Comparison of ENCODE assay signal across 27 cellular contexts in the genomic region with DNA sequence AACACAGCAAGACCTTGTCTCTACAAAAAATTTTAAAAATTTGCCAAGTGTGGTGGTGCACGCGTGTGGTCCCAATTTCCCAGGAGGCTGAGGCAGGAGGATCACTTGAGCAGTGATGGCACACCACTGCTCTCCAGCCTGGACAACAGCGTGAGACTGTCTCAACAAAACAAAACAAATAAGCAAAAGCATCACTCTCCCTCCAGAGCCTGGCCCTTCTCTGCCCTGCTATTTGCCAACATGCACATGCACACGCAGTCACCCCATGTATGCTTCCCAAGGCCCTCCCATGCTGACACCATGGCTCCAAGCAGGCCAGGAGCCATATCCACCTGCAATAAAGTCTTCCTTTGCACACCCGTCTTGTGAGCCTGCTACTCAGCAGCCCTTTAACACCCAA. TPM values are rescaled to one million over a fixed set of nuclear protein-coding genes. Genes with fewer than 3 reads are reported as not detected.
A peak's percentile ranks its signal among the peaks of the same experiment; 100 is the strongest.
DNase-seq lines count a peak whose midpoint lies in the region; ATAC-seq and TF ChIP-seq lines count a peak whose summit lies in the region.
"Had no signal": no experiment of that assay in that cellular context is flagged by ENCODE, and none has a peak within 500 bp of the region (broad histone marks: within the 10 kb centered on the region; RNA-seq: fewer than 3 reads in every experiment).

No MANE protein-coding gene starts in this region.

- no peaks in the 10 kb centered on the region for H4K20me1 ChIP-seq in HCT116 (ENCODE audit: insufficient read depth)

- H3K4me1 Mint-ChIP-seq in CD4-positive, alpha-beta memory T cell = peaks cover 13 to 41% (median 26%) of the 10 kb centered on the region in 4 donors
- peaks cover 32 to 36% of the 10 kb centered on the region in 2 donors for H3K4me1 Mint-ChIP-seq in natural killer cell

- H3K9me2 ChIP-seq in HCT116 (ENCODE audit: insufficient read depth) = no peaks in the 10 kb centered on the region

- in situ Hi-C loops in KBM-7 (cut with MboI; ENCODE audit: low pct_unique_long_range_greater_than_20kb, low sequenced_read_pairs) = no loop called here

- H3K27me3 ChIP-seq in CD4-positive, alpha-beta memory T cell (ENCODE audit: insufficient read depth, low read length) = no peaks in the 10 kb centered on the region
- H3K27me3 ChIP-seq in HCT116 (ENCODE audit: insufficient read depth, low read length) = no peaks in the 10 kb centered on the region
- H3K27me3 ChIP-seq: esophagus muscularis mucosa, foreskin keratinocyte, testis had no signal

- TF ChIP-seq CTCF in HCT116 (IDR thresholded peaks at IDR 0.05 in 2 of 3, conservative IDR thresholded peaks at IDR 0.05 in 1 of 3; ENCODE audit: borderline replicate concordance in 1 of 3, insufficient read depth in 1 of 3, low read depth in 2 of 3, low read length in 2 of 3) (no peak), VCaP (conservative IDR thresholded peaks at IDR 0.05) (no peak), natural killer cell (IDR thresholded peaks at IDR 0.05) (no peak)

- TF ChIP-seq POLR2A in HCT116 (IDR thresholded peaks at IDR 0.05; ENCODE audit: borderline replicate concordance, extremely low read depth, insufficient read depth, insufficient read length) = no peak

- intact Hi-C loops in CD4-positive, alpha-beta memory T cell (cut with micrococcal nuclease) = loop anchor here (5.0 kb wide), 2 partner anchors 232 to 243 kb away; a partner anchor contains a TSS
- intact Hi-C loops in HCT116 (cut with micrococcal nuclease) (no loop called here), natural killer cell (cut with micrococcal nuclease) (no loop called here)

- H3K9ac ChIP-seq in HCT116 (ENCODE audit: low read length) = no peak overlapping the region
- H3K9ac ChIP-seq: KMS-11 had no signal

- BruUV-seq in HCT116 (replicated peaks; lab: Mats Ljungman, UMichigan) = no TSS peak

- peaks cover 30% of the 10 kb centered on the region for H3K4me1 ChIP-seq in CD4-positive, alpha-beta memory T cell (ENCODE audit: insufficient read depth, low read length)
- peaks cover 11 to 19% of the 10 kb centered on the region in 2 experiments; a peak in 3 of 4 replicates for H3K4me1 ChIP-seq in HCT116 (ENCODE audit: control insufficient read depth in 1 of 2, insufficient read depth in 2 of 2, low read length in 2 of 2)
- H3K4me1 ChIP-seq: foreskin keratinocyte had no signal

- H3K27ac Mint-ChIP-seq in CD4-positive, alpha-beta memory T cell = peak overlapping the region in 5 of 7 donors; percentile 4 to 98 (median 39)
- H3K27ac Mint-ChIP-seq in natural killer cell = peak overlapping the region; percentile 97 to 100

- no peaks in the 10 kb centered on the region for H3K9me3 ChIP-seq in CD4-positive, alpha-beta memory T cell (ENCODE audit: control insufficient read depth in 1 of 2, low read length in 2 of 2)
- no peaks in the 10 kb centered on the region for H3K9me3 ChIP-seq in HCT116 (ENCODE audit: control insufficient read depth in 1 of 2, insufficient read depth in 1 of 2, low read depth in 1 of 2, low read length in 2 of 2)
- H3K9me3 ChIP-seq: esophagus muscularis mucosa, testis had no signal

- peaks cover 0 to 4% (median 0%) of the 10 kb centered on the region in 8 donors for H3K9me3 Mint-ChIP-seq in CD4-positive, alpha-beta memory T cell
- no peaks in the 10 kb centered on the region for H3K9me3 Mint-ChIP-seq in natural killer cell
- H3K9me3 Mint-ChIP-seq: activated B cell treated with CpG ODN at 0.5 μM for 24 hours had no signal

- peaks cover 0 to 21% of the 10 kb centered on the region in 2 donors for H3K36me3 Mint-ChIP-seq in CD4-positive, alpha-beta memory T cell
- H3K36me3 Mint-ChIP-seq in natural killer cell = no peaks in the 10 kb centered on the region

- no peaks in the 10 kb centered on the region for H3K27me3 Mint-ChIP-seq in CD4-positive, alpha-beta memory T cell
- no peaks in the 10 kb centered on the region for H3K27me3 Mint-ChIP-seq in natural killer cell (ENCODE audit: low read depth in 2 of 2)
- H3K27me3 Mint-ChIP-seq: activated B cell treated with CpG ODN at 0.5 μM for 24 hours had no signal

- H3K4me3 Mint-ChIP-seq in CD4-positive, alpha-beta memory T cell = no peak overlapping the region
- H3K4me3 Mint-ChIP-seq in natural killer cell = no peak overlapping the region

- TF ChIP-seq RAD21 in HCT116 (IDR thresholded peaks at IDR 0.05; ENCODE audit: low read depth) = no peak

- H3K4me3 ChIP-seq in CD4-positive, alpha-beta memory T cell (ENCODE audit: low read length in 2 of 2) = no peak overlapping the region
- peak overlapping the region in 1 of 2 experiments; percentile 99; a peak in 1 of 4 replicates for H3K4me3 ChIP-seq in HCT116 (replicated peaks in 1 of 2; ENCODE audit: low read depth in 1 of 2, low read length in 2 of 2)
- H3K4me3 ChIP-seq: esophagus muscularis mucosa, lung, testis had no signal

- CTCF ChIA-PET in CD4-positive, alpha-beta memory T cell (lab: Charles Lee; ENCODE audit: partially characterized antibody) = no interaction called here
- CTCF ChIA-PET in HCT116 (lab: Charles Lee) = no interaction called here

- no peaks in the 10 kb centered on the region for H3K36me3 ChIP-seq in CD4-positive, alpha-beta memory T cell (ENCODE audit: insufficient read depth, low read length)
- H3K36me3 ChIP-seq in HCT116 (ENCODE audit: control insufficient read depth in 1 of 2, insufficient read depth in 2 of 2, low read length in 2 of 2) = no peaks in the 10 kb centered on the region

- no peak overlapping the region for H3K27ac ChIP-seq in CD4-positive, alpha-beta memory T cell (ENCODE audit: low read depth, low read length)
- H3K27ac ChIP-seq in HCT116 (ENCODE audit: low read depth, low read length) (no peak overlapping the region), VCaP (peak overlapping the region; percentile 98)
- H3K27ac ChIP-seq: foreskin keratinocyte, KMS-11, testis had no signal

- ATAC-seq in HCT116 = no peak
- ATAC-seq in natural killer cell = no peak
- ATAC-seq in GM18519 (IDR thresholded peaks at IDR 0.05; ENCODE audit: low FRiP score, unreplicated experiment) = no peak
- ATAC-seq: foreskin keratinocyte, Right ventricle myocardium inferior had no signal

- DNase-seq in CD4-positive, alpha-beta memory T cell = no peak
- DNase-seq in HCT116 (ENCODE audit: low read depth, low spot score) (no peak), natural killer cell (no peak), NCI-H1092 (lab: John Stamatoyannopoulos, UW) (no peak), KBM-7 (no peak)
- DNase-seq: activated B cell treated with CpG ODN at 0.5 μM for 24 hours; activated CD8-positive, alpha-beta memory T cell treated with anti-CD3 and anti-CD28 coated beads, Interleukin-2, amount 50 U/mL, for 48 hours; activated naive CD4-positive, alpha-beta T cell treated with anti-CD3 and anti-CD28 coated beads, Interleukin-2, amount 50 U/mL, for 16 hours; amniotic stem cell; cortex of kidney; DMS153; foreskin keratinocyte; GDM1; H7; NCI-H146; NCI-H446 treated with DMSO at 0.1 percent for 48 hours; NCI-H82; occipital lobe; stimulated activated naive CD4-positive, alpha-beta T cell treated with Interleukin-2 at 50 U/mL for 16 hours; T1000; testis had no signal

- POLR2A ChIA-PET in CD4-positive, alpha-beta memory T cell (lab: Charles Lee; ENCODE audit: partially characterized antibody) = interaction anchor here (0.6 kb wide), 1 partner anchor 117 kb away, joined by 3 read pairs; a partner anchor contains a TSS
- POLR2A ChIA-PET in HCT116 (lab: Charles Lee) = no interaction called here

- H2AFZ ChIP-seq in HCT116 (ENCODE audit: low read depth, low read length, poor library complexity, severe bottlenecking) = no peak overlapping the region

- H3K79me2 ChIP-seq in HCT116 (ENCODE audit: insufficient read depth, low read length) = peaks cover 45% of the 10 kb centered on the region

- RAD21 ChIA-PET in HCT116 (lab: Charles Lee; ENCODE audit: low non-redundant PET in 1 of 2, low total read pairs in 2 of 2, uncharacterized antibody in 2 of 2, unreplicated experiment in 2 of 2) = no interaction called here

- peak overlapping the region; percentile 74 for H3K4me2 ChIP-seq in HCT116 (ENCODE audit: low read length)

TF ChIP-seq in HCT116, 20 proteins besides CTCF, POLR2A, EP300 and RAD21:
- TF ChIP-seq SIN3A (IDR thresholded peaks at IDR 0.05; ENCODE audit: low read depth) (no peak), EZH2 (IDR thresholded peaks at IDR 0.05) (no peak), CEBPB (IDR thresholded peaks at IDR 0.05; ENCODE audit: low read depth) (no peak)
- TF ChIP-seq, protein P1, sequence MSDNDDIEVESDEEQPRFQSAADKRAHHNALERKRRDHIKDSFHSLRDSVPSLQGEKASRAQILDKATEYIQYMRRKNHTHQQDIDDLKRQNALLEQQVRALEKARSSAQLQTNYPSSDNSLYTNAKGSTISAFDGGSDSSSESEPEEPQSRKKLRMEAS (IDR thresholded peaks at IDR 0.05) = no peak
- TF ChIP-seq, protein P2, sequence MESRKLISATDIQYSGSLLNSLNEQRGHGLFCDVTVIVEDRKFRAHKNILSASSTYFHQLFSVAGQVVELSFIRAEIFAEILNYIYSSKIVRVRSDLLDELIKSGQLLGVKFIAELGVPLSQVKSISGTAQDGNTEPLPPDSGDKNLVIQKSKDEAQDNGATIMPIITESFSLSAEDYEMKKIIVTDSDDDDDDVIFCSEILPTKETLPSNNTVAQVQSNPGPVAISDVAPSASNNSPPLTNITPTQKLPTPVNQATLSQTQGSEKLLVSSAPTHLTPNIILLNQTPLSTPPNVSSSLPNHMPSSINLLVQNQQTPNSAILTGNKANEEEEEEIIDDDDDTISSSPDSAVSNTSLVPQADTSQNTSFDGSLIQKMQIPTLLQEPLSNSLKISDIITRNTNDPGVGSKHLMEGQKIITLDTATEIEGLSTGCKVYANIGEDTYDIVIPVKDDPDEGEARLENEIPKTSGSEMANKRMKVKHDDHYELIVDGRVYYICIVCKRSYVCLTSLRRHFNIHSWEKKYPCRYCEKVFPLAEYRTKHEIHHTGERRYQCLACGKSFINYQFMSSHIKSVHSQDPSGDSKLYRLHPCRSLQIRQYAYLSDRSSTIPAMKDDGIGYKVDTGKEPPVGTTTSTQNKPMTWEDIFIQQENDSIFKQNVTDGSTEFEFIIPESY (IDR thresholded peaks at IDR 0.05; ENCODE audit: extremely low read depth, insufficient replicate concordance, low read length) = no peak

RNA-seq across cellular contexts. Expression of a gene that starts 2.1 kb away (rescaled TPM):
- total RNA-seq in CD4-positive, alpha-beta memory T cell = 1 to 10 TPM; 2.3 to 3.2 TPM
- 1 to 10 TPM; 3.8 to 4.4 TPM for polyA plus RNA-seq in CD4-positive, alpha-beta memory T cell
- total RNA-seq in HCT116 (2021; ENCODE audit: unreplicated experiment) (13.1 TPM), natural killer cell (10 to 100 TPM; 11.4 to 21.9 (median 21.4) TPM)
- polyA plus RNA-seq in HCT116 (2012) = 13.5 and 14.0 TPM in 2 replicates

RNA-seq across cellular contexts. Expression of a gene that starts 2.2 kb away (rescaled TPM):
- 10 to 100 TPM; 21.8 to 26.7 TPM for total RNA-seq in CD4-positive, alpha-beta memory T cell
- 10 to 100 TPM; 17.0 to 19.8 TPM for polyA plus RNA-seq in CD4-positive, alpha-beta memory T cell
- total RNA-seq in HCT116 (2021; ENCODE audit: unreplicated experiment) (32.3 TPM), natural killer cell (10 to 100 TPM; 37.3 to 47.9 (median 45.2) TPM)
- polyA plus RNA-seq in HCT116 (2012) = 16.0 and 31.1 TPM in 2 replicates
